Comparison of ENCODE assay signal across 1 cellular context in genomic region chr22:19644314-19645223, GRCh38.
TF ChIP-seq lines count a peak whose summit lies in the region.

No MANE protein-coding gene starts in this region.

TF ChIP-seq in K562, 482 proteins besides CTCF, POLR2A, EP300 and RAD21 (continued from another document and continues in another):
- TF ChIP-seq CGGBP1 (CRISPR knock-in tag; IDR thresholded peaks at IDR 0.05) (no peak), SMARCC2 (IDR thresholded peaks at IDR 0.05; ENCODE audit: low read depth) (no peak), E2F3 (CRISPR knock-in tag; IDR thresholded peaks at IDR 0.05) (0 out of 2 replicates have a peak, but pooled peaks have one; percentile 24), E2F5 (CRISPR knock-in tag; IDR thresholded peaks at IDR 0.05) (no peak), ZBTB34 (CRISPR knock-in tag; IDR thresholded peaks at IDR 0.05) (no peak), DEAF1 (CRISPR knock-in tag; IDR thresholded peaks at IDR 0.05) (no peak), ZBTB1 (CRISPR knock-in tag; IDR thresholded peaks at IDR 0.05; ENCODE audit: borderline replicate concordance, low read depth) (no peak), NFIC (IDR thresholded peaks at IDR 0.05) (0 out of 2 replicates have a peak, but pooled peaks have one; percentile 8), ZNF77 (CRISPR knock-in tag; IDR thresholded peaks at IDR 0.05) (0 out of 2 replicates have a peak, but pooled peaks have one; percentile 68), SMARCE1 (IDR thresholded peaks at IDR 0.05) (no peak), RBM25 (IDR thresholded peaks at IDR 0.05; ENCODE audit: low read depth, low read length, severe bottlenecking) (no peak), SNIP1 (IDR thresholded peaks at IDR 0.05; ENCODE audit: low read depth) (no peak), SNRNP70 (optimal IDR thresholded peaks at IDR 0.05; ENCODE audit: low read depth, low read length) (no peak), RNF2 (IDR thresholded peaks at IDR 0.05) (no peak), ZNF311 (CRISPR knock-in tag; IDR thresholded peaks at IDR 0.05) (no peak), KAT8 (IDR thresholded peaks at IDR 0.05; ENCODE audit: low read depth) (no peak), SRF (CRISPR knock-in tag; IDR thresholded peaks at IDR 0.05) (0 out of 4 replicates have a peak, but pooled peaks of 1 of the 2 experiments have one; percentile 12), CTCFL (IDR thresholded peaks at IDR 0.05; ENCODE audit: borderline replicate concordance, insufficient read depth, low read depth, low read length, poor library complexity, severe bottlenecking) (peak; percentile 10), SMARCA4 (IDR thresholded peaks at IDR 0.05) (no peak), MCM3 (IDR thresholded peaks at IDR 0.05) (no peak), PTBP1 (IDR thresholded peaks at IDR 0.05; ENCODE audit: low read depth, low read length) (no peak), HNRNPUL1 (IDR thresholded peaks at IDR 0.05; ENCODE audit: low read length) (0 out of 2 replicates have a peak, but pooled peaks have one; percentile 13), GATAD2A (IDR thresholded peaks at IDR 0.05) (no peak), MCM7 (IDR thresholded peaks at IDR 0.05) (0 out of 4 replicates have a peak, but pooled peaks of 1 of the 2 experiments have one; percentile 10), ELF2 (CRISPR knock-in tag; IDR thresholded peaks at IDR 0.05) (no peak), ZNF609 (CRISPR knock-in tag; IDR thresholded peaks at IDR 0.05; ENCODE audit: borderline replicate concordance) (no peak), ZKSCAN1 (IDR thresholded peaks at IDR 0.05; ENCODE audit: low read depth, low read length) (no peak), PTTG1 (tag; IDR thresholded peaks at IDR 0.05; ENCODE audit: low read depth) (no peak), MEIS2 (IDR thresholded peaks at IDR 0.05; ENCODE audit: partially characterized antibody) (no peak), FOXJ3 (CRISPR knock-in tag; IDR thresholded peaks at IDR 0.05) (no peak), ZNF668 (CRISPR knock-in tag; IDR thresholded peaks at IDR 0.05) (peak; percentile 69; the same call in 1 of the 2 replicates), ZNF655 (CRISPR knock-in tag; IDR thresholded peaks at IDR 0.05) (no peak), HDAC3 (IDR thresholded peaks at IDR 0.05; ENCODE audit: borderline replicate concordance, partially characterized antibody) (no peak), ELF4 (CRISPR knock-in tag; IDR thresholded peaks at IDR 0.05) (no peak), ZNF764 (CRISPR knock-in tag; IDR thresholded peaks at IDR 0.05; ENCODE audit: low read depth) (peak; percentile 44; the same call in 1 of the 2 replicates), TAL1 (IDR thresholded peaks at IDR 0.05) (no peak), THRA (IDR thresholded peaks at IDR 0.05) (no peak), ZNF232 (CRISPR knock-in tag; IDR thresholded peaks at IDR 0.05) (no peak), XRCC3 (IDR thresholded peaks at IDR 0.05) (no peak), EZH2 (IDR thresholded peaks at IDR 0.05; ENCODE audit: borderline replicate concordance, low read depth, low read length) (no peak), NR3C1 (CRISPR knock-in tag; IDR thresholded peaks at IDR 0.05) (no peak), POLR3A (IDR thresholded peaks at IDR 0.05; ENCODE audit: borderline replicate concordance, extremely low read depth, insufficient read depth, insufficient read length) (no peak)
- TF ChIP-seq, protein P1, sequence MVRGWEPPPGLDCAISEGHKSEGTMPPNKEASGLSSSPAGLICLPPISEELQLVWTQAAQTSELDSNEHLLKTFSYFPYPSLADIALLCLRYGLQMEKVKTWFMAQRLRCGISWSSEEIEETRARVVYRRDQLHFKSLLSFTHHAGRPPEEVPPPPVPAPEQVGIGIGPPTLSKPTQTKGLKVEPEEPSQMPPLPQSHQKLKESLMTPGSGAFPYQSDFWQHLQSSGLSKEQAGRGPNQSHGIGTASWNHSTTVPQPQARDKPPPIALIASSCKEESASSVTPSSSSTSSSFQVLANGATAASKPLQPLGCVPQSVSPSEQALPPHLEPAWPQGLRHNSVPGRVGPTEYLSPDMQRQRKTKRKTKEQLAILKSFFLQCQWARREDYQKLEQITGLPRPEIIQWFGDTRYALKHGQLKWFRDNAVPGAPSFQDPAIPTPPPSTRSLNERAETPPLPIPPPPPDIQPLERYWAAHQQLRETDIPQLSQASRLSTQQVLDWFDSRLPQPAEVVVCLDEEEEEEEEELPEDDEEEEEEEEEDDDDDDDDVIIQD (CRISPR knock-in tag; IDR thresholded peaks at IDR 0.05): peak; percentile 48; the same call in 1 of the 2 replicates
- TF ChIP-seq, protein P2, sequence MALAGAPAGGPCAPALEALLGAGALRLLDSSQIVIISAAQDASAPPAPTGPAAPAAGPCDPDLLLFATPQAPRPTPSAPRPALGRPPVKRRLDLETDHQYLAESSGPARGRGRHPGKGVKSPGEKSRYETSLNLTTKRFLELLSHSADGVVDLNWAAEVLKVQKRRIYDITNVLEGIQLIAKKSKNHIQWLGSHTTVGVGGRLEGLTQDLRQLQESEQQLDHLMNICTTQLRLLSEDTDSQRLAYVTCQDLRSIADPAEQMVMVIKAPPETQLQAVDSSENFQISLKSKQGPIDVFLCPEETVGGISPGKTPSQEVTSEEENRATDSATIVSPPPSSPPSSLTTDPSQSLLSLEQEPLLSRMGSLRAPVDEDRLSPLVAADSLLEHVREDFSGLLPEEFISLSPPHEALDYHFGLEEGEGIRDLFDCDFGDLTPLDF (CRISPR knock-in tag; IDR thresholded peaks at IDR 0.05): peak; percentile 57
- TF ChIP-seq, protein P3, sequence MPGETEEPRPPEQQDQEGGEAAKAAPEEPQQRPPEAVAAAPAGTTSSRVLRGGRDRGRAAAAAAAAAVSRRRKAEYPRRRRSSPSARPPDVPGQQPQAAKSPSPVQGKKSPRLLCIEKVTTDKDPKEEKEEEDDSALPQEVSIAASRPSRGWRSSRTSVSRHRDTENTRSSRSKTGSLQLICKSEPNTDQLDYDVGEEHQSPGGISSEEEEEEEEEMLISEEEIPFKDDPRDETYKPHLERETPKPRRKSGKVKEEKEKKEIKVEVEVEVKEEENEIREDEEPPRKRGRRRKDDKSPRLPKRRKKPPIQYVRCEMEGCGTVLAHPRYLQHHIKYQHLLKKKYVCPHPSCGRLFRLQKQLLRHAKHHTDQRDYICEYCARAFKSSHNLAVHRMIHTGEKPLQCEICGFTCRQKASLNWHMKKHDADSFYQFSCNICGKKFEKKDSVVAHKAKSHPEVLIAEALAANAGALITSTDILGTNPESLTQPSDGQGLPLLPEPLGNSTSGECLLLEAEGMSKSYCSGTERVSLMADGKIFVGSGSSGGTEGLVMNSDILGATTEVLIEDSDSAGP (CRISPR knock-in tag; IDR thresholded peaks at IDR 0.05): no peak
